In genomic region chr5:29001666-29002065, GRCh38 we compare ENCODE assay signal across 20 cellular contexts.
DNase-seq lines count a peak whose midpoint lies in the region; TF ChIP-seq lines count a peak whose summit lies in the region.
"Had no signal": no experiment of that assay in that cellular context is flagged by ENCODE, and none has a peak within 500 bp of the region (broad histone marks: within the 10 kb centered on the region; RNA-seq: fewer than 3 reads in every experiment).

No MANE protein-coding gene starts in this region.

- H3K27me3 Mint-ChIP-seq in progenitor cell of endocrine pancreas = no peaks in the 10 kb centered on the region
- H3K27me3 Mint-ChIP-seq: activated CD4-positive, alpha-beta T cell treated with anti-CD3 and anti-CD28 coated beads, Interleukin-2, amount 10 ng/mL, durations not matched to agents 24 days and 14 days; activated CD8-positive, alpha-beta memory T cell treated with anti-CD3 and anti-CD28 coated beads, Interleukin-2, amount 10 ng/mL, durations not matched to agents 7 days and 5 days; activated naive CD8-positive, alpha-beta T cell; activated T-helper 17 cell treated with anti-CD3 and anti-CD28 coated beads, Interleukin-2, amount 50 U/mL, for 72 hours; stimulated activated naive CD8-positive, alpha-beta T cell treated with anti-CD3 and anti-CD28 coated beads, Interleukin-15, amount 100 ng/mL, for 72 hours had no signal

- WGBS in thyroid gland, 2 donors = 77 to 79% methylated on average over 3 of the region's 3 CpGs

- H3K4me3 Mint-ChIP-seq in progenitor cell of endocrine pancreas (ENCODE audit: low read depth) = no peak overlapping the region
- H3K4me3 Mint-ChIP-seq: activated CD4-positive, alpha-beta T cell treated with anti-CD3 and anti-CD28 coated beads, Interleukin-2, amount 10 ng/mL, durations not matched to agents 24 days and 14 days; activated CD8-positive, alpha-beta memory T cell treated with anti-CD3 and anti-CD28 coated beads, Interleukin-2, amount 10 ng/mL, durations not matched to agents 7 days and 5 days; activated naive CD8-positive, alpha-beta T cell; activated T-helper 17 cell treated with anti-CD3 and anti-CD28 coated beads, Interleukin-2, amount 50 U/mL, for 72 hours; stimulated activated naive CD8-positive, alpha-beta T cell treated with anti-CD3 and anti-CD28 coated beads, Interleukin-15, amount 100 ng/mL, for 72 hours had no signal

- H3K27me3 ChIP-seq in thyroid gland = no peaks in the 10 kb centered on the region
- H3K27me3 ChIP-seq: BLaER1, neutrophil, upper lobe of right lung had no signal

- no peak for TF ChIP-seq POLR2A in thyroid gland (IDR thresholded peaks at IDR 0.05)

- peak; percentile 10 for DNase-seq in DMS53 (lab: John Stamatoyannopoulos, UW)
- no peak for DNase-seq in DMS53 treated with DMSO at 0.1 percent for 48 hours (lab: John Stamatoyannopoulos, UW; ENCODE audit: unreplicated experiment)
- peak; percentile 41 for DNase-seq in OCI-M1 (lab: John Stamatoyannopoulos, UW)
- no peak for DNase-seq in epithelial cell of proximal tubule (ENCODE audit: low read depth)
- no peak for DNase-seq in progenitor cell of endocrine pancreas (ENCODE audit: low spot score, unreplicated experiment)
- no peak for DNase-seq in effector CD8-positive, alpha-beta T cell (lab: John Stamatoyannopoulos, UW)
- no peak for DNase-seq in cerebellar cortex (ENCODE audit: low spot score)
- no peak for DNase-seq in thyroid gland
- DNase-seq: 8988T; activated CD4-positive, alpha-beta T cell treated with anti-CD3 and anti-CD28 coated beads, Interleukin-2, amount 10 ng/mL, durations not matched to agents 24 days and 14 days; activated CD8-positive, alpha-beta memory T cell treated with anti-CD3 and anti-CD28 coated beads, Interleukin-2, amount 10 ng/mL, durations not matched to agents 7 days and 5 days; NCI-H146; NCI-H345; stimulated activated CD4-positive, alpha-beta T cell treated with anti-CD3 and anti-CD28 coated beads, Interleukin-4, amount 100 ng/mL, for 24 hours; stimulated activated naive CD8-positive, alpha-beta T cell treated with anti-CD3 and anti-CD28 coated beads, Interleukin-15, amount 100 ng/mL, for 72 hours; upper lobe of right lung had no signal

- TF ChIP-seq CTCF in epithelial cell of proximal tubule (conservative IDR thresholded peaks at IDR 0.05; ENCODE audit: low read depth, low read length) = peak; percentile 26
- TF ChIP-seq CTCF in progenitor cell of endocrine pancreas (IDR thresholded peaks at IDR 0.05; ENCODE audit: unreplicated experiment) = peak; percentile 39
- TF ChIP-seq CTCF in thyroid gland (IDR thresholded peaks at IDR 0.05) = no peak

- no peak overlapping the region for H3K27ac ChIP-seq in thyroid gland
- H3K27ac ChIP-seq: BLaER1, neutrophil, upper lobe of right lung had no signal

- no peaks in the 10 kb centered on the region for H3K9me3 ChIP-seq in thyroid gland
- H3K9me3 ChIP-seq: BLaER1, neutrophil, upper lobe of right lung had no signal

- H3K4me3 ChIP-seq in epithelial cell of proximal tubule (ENCODE audit: low read depth, low read length) (no peak overlapping the region), thyroid gland (replicated peaks in 1 of 3) (no peak overlapping the region)
- H3K4me3 ChIP-seq: BLaER1, upper lobe of right lung had no signal

- intact Hi-C loops in thyroid gland (cut with DNase I) = no loop called here

- no peaks in the 10 kb centered on the region for H3K36me3 ChIP-seq in thyroid gland
- H3K36me3 ChIP-seq: BLaER1, neutrophil, upper lobe of right lung had no signal

- no peaks in the 10 kb centered on the region for H3K4me1 ChIP-seq in thyroid gland
- H3K4me1 ChIP-seq: upper lobe of right lung had no signal

- peaks cover 3% of the 10 kb centered on the region for H3K9me3 Mint-ChIP-seq in progenitor cell of endocrine pancreas (ENCODE audit: low read depth)
- H3K9me3 Mint-ChIP-seq: activated CD4-positive, alpha-beta T cell treated with anti-CD3 and anti-CD28 coated beads, Interleukin-2, amount 10 ng/mL, durations not matched to agents 24 days and 14 days had no signal

- H3K36me3 Mint-ChIP-seq in progenitor cell of endocrine pancreas (ENCODE audit: insufficient read depth) = no peaks in the 10 kb centered on the region
- H3K36me3 Mint-ChIP-seq: activated CD8-positive, alpha-beta memory T cell treated with anti-CD3 and anti-CD28 coated beads, Interleukin-2, amount 10 ng/mL, durations not matched to agents 7 days and 5 days; activated naive CD8-positive, alpha-beta T cell had no signal

- peaks cover 7% of the 10 kb centered on the region for H3K4me1 Mint-ChIP-seq in progenitor cell of endocrine pancreas (ENCODE audit: low read depth)
- H3K4me1 Mint-ChIP-seq: activated CD4-positive, alpha-beta T cell treated with anti-CD3 and anti-CD28 coated beads, Interleukin-2, amount 10 ng/mL, durations not matched to agents 24 days and 14 days; activated CD8-positive, alpha-beta memory T cell treated with anti-CD3 and anti-CD28 coated beads, Interleukin-2, amount 10 ng/mL, durations not matched to agents 7 days and 5 days; activated T-helper 17 cell treated with anti-CD3 and anti-CD28 coated beads, Interleukin-2, amount 50 U/mL, for 72 hours; stimulated activated naive CD8-positive, alpha-beta T cell treated with anti-CD3 and anti-CD28 coated beads, Interleukin-15, amount 100 ng/mL, for 72 hours had no signal

- no peak overlapping the region for H3K27ac Mint-ChIP-seq in progenitor cell of endocrine pancreas
- H3K27ac Mint-ChIP-seq: activated CD4-positive, alpha-beta T cell treated with anti-CD3 and anti-CD28 coated beads, Interleukin-2, amount 10 ng/mL, durations not matched to agents 24 days and 14 days; activated CD8-positive, alpha-beta memory T cell treated with anti-CD3 and anti-CD28 coated beads, Interleukin-2, amount 10 ng/mL, durations not matched to agents 7 days and 5 days; activated naive CD8-positive, alpha-beta T cell; activated T-helper 17 cell treated with anti-CD3 and anti-CD28 coated beads, Interleukin-2, amount 50 U/mL, for 72 hours; stimulated activated naive CD8-positive, alpha-beta T cell treated with anti-CD3 and anti-CD28 coated beads, Interleukin-15, amount 100 ng/mL, for 72 hours had no signal

Comparison
In these comparisons a context has a peak if more than half of its experiments do, and no peak if none do; other contexts are left out.
1. DNase-seq: peak in DMS53 (single experiment) and OCI-M1 (single experiment); none in DMS53 treated with DMSO at 0.1 percent for 48 hours (single experiment), epithelial cell of proximal tubule (single experiment), progenitor cell of endocrine pancreas (single experiment), effector CD8-positive, alpha-beta T cell (single experiment), cerebellar cortex (single experiment) and thyroid gland (0 of 2).
2. CTCF ChIP-seq: peak in epithelial cell of proximal tubule (single experiment) and progenitor cell of endocrine pancreas (single experiment); none in thyroid gland (0 of 6).